29 cellular contexts compared by ENCODE assay signal in the genomic region with DNA sequence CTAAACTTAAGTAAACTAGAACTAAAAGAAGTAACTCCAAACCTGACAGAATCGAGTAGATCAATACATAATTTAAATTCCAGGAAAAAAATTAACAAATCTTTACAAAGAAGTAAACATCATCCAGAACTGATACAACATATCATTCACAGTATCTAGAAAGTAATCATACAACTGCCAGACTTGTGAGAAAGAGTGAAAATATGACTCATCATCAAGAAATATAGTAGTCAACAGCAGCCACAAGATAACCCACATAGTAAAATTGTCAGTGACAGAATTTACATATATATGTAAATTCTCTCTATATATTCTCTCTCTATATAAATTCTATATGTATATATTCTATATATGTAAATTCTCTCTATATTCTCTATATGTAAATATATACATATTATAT.
"Had no signal": no experiment of that assay in that cellular context is flagged by ENCODE, and none has a peak within 500 bp of the region (broad histone marks: within the 10 kb centered on the region; RNA-seq: fewer than 3 reads in every experiment).

No MANE protein-coding gene starts in this region.

- H3K27me3 ChIP-seq: ascending aorta, cardiac muscle cell, MG63, Peyer's patch, SJSA1 had no signal

- H3K27me3 Mint-ChIP-seq: activated B cell treated with CpG ODN at 0.5 μM for 24 hours; activated CD4-positive, alpha-beta memory T cell treated with anti-CD3 and anti-CD28 coated beads, Interleukin-2, amount 10 ng/mL, durations not matched to agents 7 days and 5 days; activated naive CD4-positive, alpha-beta T cell treated with anti-CD3 and anti-CD28 coated beads, Interleukin-2, amount 50 U/mL, for 24 hours; brain had no signal

- H3K27ac Mint-ChIP-seq: activated B cell treated with CpG ODN at 0.5 μM for 24 hours; activated CD4-positive, alpha-beta memory T cell treated with anti-CD3 and anti-CD28 coated beads, Interleukin-2, amount 10 ng/mL, durations not matched to agents 7 days and 5 days; activated naive CD4-positive, alpha-beta T cell treated with anti-CD3 and anti-CD28 coated beads, Interleukin-2, amount 50 U/mL, for 24 hours; brain; T-helper 1 cell treated with Interleukin-12 subunit alpha and Interleukin-12 subunit beta and Interleukin-4 antibody, amounts not matched to agents 30 μg/mL and 1 μg/mL, for 36 hours had no signal

- H3K9me3 Mint-ChIP-seq: activated B cell treated with CpG ODN at 0.5 μM for 24 hours; activated CD4-positive, alpha-beta memory T cell treated with anti-CD3 and anti-CD28 coated beads, Interleukin-2, amount 10 ng/mL, durations not matched to agents 7 days and 5 days; activated naive CD4-positive, alpha-beta T cell treated with anti-CD3 and anti-CD28 coated beads, Interleukin-2, amount 50 U/mL, for 24 hours; brain; T-helper 1 cell treated with Interleukin-12 subunit alpha and Interleukin-12 subunit beta and Interleukin-4 antibody, amounts not matched to agents 30 μg/mL and 1 μg/mL, for 36 hours had no signal

- ATAC-seq: SK-N-SH treated with all-trans-retinoic acid at 6 μM for 48 hours had no signal

- H3K4me1 Mint-ChIP-seq: activated B cell treated with CpG ODN at 0.5 μM for 24 hours; activated CD4-positive, alpha-beta memory T cell treated with anti-CD3 and anti-CD28 coated beads, Interleukin-2, amount 10 ng/mL, durations not matched to agents 7 days and 5 days; activated naive CD4-positive, alpha-beta T cell treated with anti-CD3 and anti-CD28 coated beads, Interleukin-2, amount 50 U/mL, for 24 hours; brain had no signal

- H3K4me3 ChIP-seq: ascending aorta, cardiac muscle cell, MG63, Peyer's patch, SJSA1 had no signal

- H3K36me3 Mint-ChIP-seq: activated naive CD4-positive, alpha-beta T cell treated with anti-CD3 and anti-CD28 coated beads, Interleukin-2, amount 50 U/mL, for 24 hours; brain had no signal

- H3K4me3 Mint-ChIP-seq: activated B cell treated with CpG ODN at 0.5 μM for 24 hours; activated CD4-positive, alpha-beta memory T cell treated with anti-CD3 and anti-CD28 coated beads, Interleukin-2, amount 10 ng/mL, durations not matched to agents 7 days and 5 days; activated naive CD4-positive, alpha-beta T cell treated with anti-CD3 and anti-CD28 coated beads, Interleukin-2, amount 50 U/mL, for 24 hours; brain; T-helper 1 cell treated with Interleukin-12 subunit alpha and Interleukin-12 subunit beta and Interleukin-4 antibody, amounts not matched to agents 30 μg/mL and 1 μg/mL, for 36 hours had no signal

- DNase-seq: activated B cell treated with CpG ODN at 0.5 μM for 24 hours; activated CD4-positive, alpha-beta memory T cell treated with anti-CD3 and anti-CD28 coated beads, Interleukin-2, amount 10 ng/mL, durations not matched to agents 7 days and 5 days; activated CD4-positive, alpha-beta T cell treated with anti-CD3 and anti-CD28 coated beads for 1 hour; activated CD4-positive, alpha-beta T cell treated with anti-CD3 and anti-CD28 coated beads, Interleukin-2, amount 50 U/mL, for 1 hour; activated effector memory CD4-positive, alpha-beta T cell treated with Interleukin-2 at 50 U/mL for 16 hours; activated naive CD4-positive, alpha-beta T cell; activated T-cell treated with anti-CD3 and anti-CD28 coated beads for 4 hours; amniotic stem cell; MG63; MV-4-11; NCI-H1092 treated with DMSO at 0.1 percent for 48 hours; NCI-H1417 treated with DMSO at 0.1 percent for 48 hours; NCI-H1694; NCI-H2029; NCI-H2107; NCI-H2171 treated with DMSO at 0.1 percent for 48 hours; NCI-H226; NCI-H82; NK-92 treated with Interleukin-12 subunit alpha and Interleukin-12 subunit beta, amount 100 ng/mL, for 24 hours; Peyer's patch; Right ventricle myocardium superior; T-helper 9 cell had no signal

- H3K36me3 ChIP-seq: ascending aorta, cardiac muscle cell, MG63, Peyer's patch, SJSA1 had no signal
